31 cellular contexts compared by ENCODE assay signal in genomic region chr10:111956841-111957240, GRCh38.
"Had no signal": no experiment of that assay in that cellular context is flagged by ENCODE, and none has a peak within 500 bp of the region (broad histone marks: within the 10 kb centered on the region; RNA-seq: fewer than 3 reads in every experiment).

No MANE protein-coding gene starts in this region.

- H3K27ac Mint-ChIP-seq: naive thymus-derived CD8-positive, alpha-beta T cell; natural killer cell treated with Interleukin-12 subunit alpha and Interleukin-12 subunit beta and Interleukin-15 and Interleukin-18, amount 100 ng/mL, for 72 hours; nephron progenitor cell; progenitor cell of endocrine pancreas; stimulated activated memory B cell treated with anti-CD40 and anti-IgM and Interleukin-4, amounts not matched to agents 10 μg/mL and 1 μg/mL and 100 μg/mL, for 72 hours; stimulated activated naive CD8-positive, alpha-beta T cell treated with anti-CD3 and anti-CD28 coated beads, Interleukin-15, amount 100 ng/mL, for 72 hours; type B pancreatic cell had no signal

- H2AFZ ChIP-seq: parathyroid adenoma had no signal

- H3K27ac ChIP-seq: ovary, parathyroid adenoma, psoas muscle, right lobe of liver, sigmoid colon, suprapubic skin, testis, tibial artery, transverse colon, upper lobe of right lung, uterus had no signal

- H3K27me3 Mint-ChIP-seq: natural killer cell treated with Interleukin-12 subunit alpha and Interleukin-12 subunit beta and Interleukin-15 and Interleukin-18, amount 100 ng/mL, for 72 hours; progenitor cell of endocrine pancreas; stimulated activated memory B cell treated with anti-CD40 and anti-IgM and Interleukin-4, amounts not matched to agents 10 μg/mL and 1 μg/mL and 100 μg/mL, for 72 hours; stimulated activated naive CD8-positive, alpha-beta T cell treated with anti-CD3 and anti-CD28 coated beads, Interleukin-15, amount 100 ng/mL, for 72 hours; type B pancreatic cell had no signal

- H3K36me3 Mint-ChIP-seq: type B pancreatic cell had no signal

- H3K27me3 ChIP-seq: ovary, right lobe of liver, sigmoid colon, suprapubic skin, testis, tibial artery, transverse colon, upper lobe of right lung, uterus had no signal

- H3K9me3 ChIP-seq: ovary, psoas muscle, right lobe of liver, sigmoid colon, suprapubic skin, testis, upper lobe of right lung, uterus had no signal

- H3K36me3 ChIP-seq: ovary, right lobe of liver, sigmoid colon, suprapubic skin, tibial artery, transverse colon, upper lobe of right lung, uterus had no signal

- H3K4me1 Mint-ChIP-seq: naive thymus-derived CD8-positive, alpha-beta T cell; nephron progenitor cell; stimulated activated memory B cell treated with anti-CD40 and anti-IgM and Interleukin-4, amounts not matched to agents 10 μg/mL and 1 μg/mL and 100 μg/mL, for 72 hours; stimulated activated naive CD8-positive, alpha-beta T cell treated with anti-CD3 and anti-CD28 coated beads, Interleukin-15, amount 100 ng/mL, for 72 hours had no signal

- ATAC-seq: naive thymus-derived CD8-positive, alpha-beta T cell; natural killer cell treated with Interleukin-12 subunit alpha and Interleukin-12 subunit beta and Interleukin-15 and Interleukin-18, amount 100 ng/mL, for 72 hours; psoas muscle; right cardiac atrium; right lobe of liver; stimulated activated memory B cell treated with anti-CD40 and anti-IgM and Interleukin-4, amounts not matched to agents 10 μg/mL and 1 μg/mL and 100 μg/mL, for 72 hours; stimulated activated naive CD8-positive, alpha-beta T cell treated with anti-CD3 and anti-CD28 coated beads, Interleukin-15, amount 100 ng/mL, for 72 hours; stimulated activated naive CD8-positive, alpha-beta T cell treated with anti-CD3 and anti-CD28 coated beads, Interleukin-15, Interleukin-2, amounts not matched to agents 100 U/mL and 50 U/mL, for 24 hours; upper lobe of right lung had no signal

- H3K4me1 ChIP-seq: parathyroid adenoma, psoas muscle, right lobe of liver, sigmoid colon, testis, tibial artery, transverse colon, upper lobe of right lung, uterus had no signal

- H3K4me3 ChIP-seq: ovary, psoas muscle, right lobe of liver, sigmoid colon, suprapubic skin, testis, tibial artery, transverse colon, upper lobe of right lung, uterus had no signal

- FAIRE-seq: small intestine had no signal

- H3K9ac ChIP-seq: parathyroid adenoma had no signal

- H3K4me3 Mint-ChIP-seq: naive thymus-derived CD8-positive, alpha-beta T cell; natural killer cell treated with Interleukin-12 subunit alpha and Interleukin-12 subunit beta and Interleukin-15 and Interleukin-18, amount 100 ng/mL, for 72 hours; nephron progenitor cell; neural crest cell; stimulated activated memory B cell treated with anti-CD40 and anti-IgM and Interleukin-4, amounts not matched to agents 10 μg/mL and 1 μg/mL and 100 μg/mL, for 72 hours; stimulated activated naive CD8-positive, alpha-beta T cell treated with anti-CD3 and anti-CD28 coated beads, Interleukin-15, amount 100 ng/mL, for 72 hours; type B pancreatic cell had no signal

- DNase-seq: naive thymus-derived CD8-positive, alpha-beta T cell; nephron progenitor cell; occipital lobe; ovary; posterior cingulate gyrus; psoas muscle; right cardiac atrium; right lobe of liver; sigmoid colon; small intestine; stimulated activated CD4-positive, alpha-beta T cell treated with anti-CD3 and anti-CD28 coated beads, Interleukin-12 subunit alpha, Interleukin-12 subunit beta, amount 100 ng/mL, for 4 hours; stimulated activated CD4-positive, alpha-beta T cell treated with anti-CD3 and anti-CD28 coated beads, Interleukin-1b, Interleukin-23, amount 100 ng/mL, for 48 hours; stimulated activated CD4-positive, alpha-beta T cell treated with anti-CD3 and anti-CD28 coated beads, Interleukin-4, amount 100 ng/mL, for 1 hour; stimulated activated CD4-positive, alpha-beta T cell treated with anti-CD3 and anti-CD28 coated beads, Interleukin-4, amount 100 ng/mL, for 4 hours; stimulated activated CD8-positive, alpha-beta memory T cell treated with anti-CD3 and anti-CD28 coated beads, Interleukin-4, amount 100 ng/mL, for 48 hours; stimulated activated naive CD4-positive, alpha-beta T cell; stimulated activated naive CD8-positive, alpha-beta T cell treated with anti-CD3 and anti-CD28 coated beads, Interleukin-15, amount 100 ng/mL, for 72 hours; stimulated activated naive CD8-positive, alpha-beta T cell treated with anti-CD3 and anti-CD28 coated beads, Interleukin-15, Interleukin-2, amounts not matched to agents 100 U/mL and 50 U/mL, for 24 hours; substantia nigra; testis; tibial artery; transverse colon; upper lobe of right lung; uterus had no signal

- H3K79me2 ChIP-seq: parathyroid adenoma had no signal
